2 cellular contexts compared by ENCODE assay signal in genomic region chr5:112795944-112796678, GRCh38.
A peak's percentile ranks its signal among the peaks of the same experiment; 100 is the strongest.
TF ChIP-seq lines count a peak whose summit lies in the region.

No MANE protein-coding gene starts in this region.

TF ChIP-seq in GM23338, 12 proteins besides CTCF, POLR2A, EP300 and RAD21:
- TF ChIP-seq EZH2 (IDR thresholded peaks at IDR 0.05; ENCODE audit: low read depth, unreplicated experiment), result no peak
- peak; percentile 87 for TF ChIP-seq NANOG (IDR thresholded peaks at IDR 0.05; ENCODE audit: borderline replicate concordance)

TF ChIP-seq in H1, 55 proteins besides CTCF, POLR2A, EP300 and RAD21:
- TF ChIP-seq ASH2L (IDR thresholded peaks at IDR 0.05; ENCODE audit: low read length), result no peak
- TF ChIP-seq TBP (IDR thresholded peaks at IDR 0.05; ENCODE audit: low read depth, low read length), result no peak
- no peak for TF ChIP-seq CBX5 (IDR thresholded peaks at IDR 0.05; ENCODE audit: low read depth, low read length)
- peak; percentile 31; the same call in 1 of the 2 replicates for TF ChIP-seq SP1 (IDR thresholded peaks at IDR 0.05; ENCODE audit: low read depth, low read length)
- no peak for TF ChIP-seq KDM5A (IDR thresholded peaks at IDR 0.05; ENCODE audit: low read length)
